22 cellular contexts compared by ENCODE assay signal in genomic region chr3:18434731-18435130, GRCh38. TPM values are rescaled to one million over a fixed set of nuclear protein-coding genes. Genes with fewer than 3 reads are reported as not detected.
DNase-seq lines count a peak whose midpoint lies in the region; ATAC-seq and TF ChIP-seq lines count a peak whose summit lies in the region.
"Had no signal": no experiment of that assay in that cellular context is flagged by ENCODE, and none has a peak within 500 bp of the region (broad histone marks: within the 10 kb centered on the region; RNA-seq: fewer than 3 reads in every experiment).

No MANE protein-coding gene starts in this region.

- no peaks in the 10 kb centered on the region for H3K27me3 Mint-ChIP-seq in T-helper 1 cell treated with Interleukin-12 subunit alpha and Interleukin-12 subunit beta and Interleukin-4 antibody, amounts not matched to agents 30 μg/mL and 1 μg/mL, for 36 hours (ENCODE audit: low read depth)
- H3K27me3 Mint-ChIP-seq in CD4-positive, CD25-positive, alpha-beta regulatory T cell: peaks cover 21% of the 10 kb centered on the region
- H3K27me3 Mint-ChIP-seq in T-helper 17 cell: no peaks in the 10 kb centered on the region

- H3K36me3 ChIP-seq in CD4-positive, CD25-positive, alpha-beta regulatory T cell (ENCODE audit: control insufficient read depth, insufficient read depth, low read length): no peaks in the 10 kb centered on the region
- H3K36me3 ChIP-seq in effector memory CD4-positive, alpha-beta T cell (ENCODE audit: control insufficient read depth, insufficient read depth, low read length): no peaks in the 10 kb centered on the region
- H3K36me3 ChIP-seq in left ventricle myocardium inferior: no peaks in the 10 kb centered on the region
- H3K36me3 ChIP-seq: MG63, neutrophil, upper lobe of left lung had no signal

- peaks cover 27% of the 10 kb centered on the region for H3K4me1 ChIP-seq in CD4-positive, CD25-positive, alpha-beta regulatory T cell (ENCODE audit: control insufficient read depth, insufficient read depth, low read length, poor library complexity, severe bottlenecking)
- peaks cover 19% of the 10 kb centered on the region for H3K4me1 ChIP-seq in effector memory CD4-positive, alpha-beta T cell (ENCODE audit: control insufficient read depth, insufficient read depth, low read length, poor library complexity, severe bottlenecking)
- no peaks in the 10 kb centered on the region for H3K4me1 ChIP-seq in left ventricle myocardium inferior
- H3K4me1 ChIP-seq: Caco-2, psoas muscle, upper lobe of left lung had no signal

- peaks cover 53% of the 10 kb centered on the region for H3K4me1 Mint-ChIP-seq in T-helper 1 cell treated with Interleukin-12 subunit alpha and Interleukin-12 subunit beta and Interleukin-4 antibody, amounts not matched to agents 30 μg/mL and 1 μg/mL, for 36 hours (ENCODE audit: low read depth)
- peaks cover 16 to 68% (median 37%) of the 10 kb centered on the region in 4 donors for H3K4me1 Mint-ChIP-seq in CD4-positive, CD25-positive, alpha-beta regulatory T cell
- H3K4me1 Mint-ChIP-seq in T-helper 17 cell: peaks cover 45% of the 10 kb centered on the region

- peak overlapping the region; percentile 79 for H3K27ac ChIP-seq in CD4-positive, CD25-positive, alpha-beta regulatory T cell (ENCODE audit: insufficient read depth, low read length, poor library complexity, severe bottlenecking)
- peak overlapping the region; percentile 42 for H3K27ac ChIP-seq in effector memory CD4-positive, alpha-beta T cell (ENCODE audit: insufficient read depth, low read length, poor library complexity, severe bottlenecking)
- no peak overlapping the region for H3K27ac ChIP-seq in left ventricle myocardium inferior (replicated peaks)
- H3K27ac ChIP-seq: neutrophil, PC-9, psoas muscle, upper lobe of left lung had no signal

- H3K27me3 ChIP-seq in CD4-positive, CD25-positive, alpha-beta regulatory T cell (ENCODE audit: control insufficient read depth, insufficient read depth, low read length): peaks cover 2% of the 10 kb centered on the region
- H3K27me3 ChIP-seq in effector memory CD4-positive, alpha-beta T cell (replicated peaks; ENCODE audit: control insufficient read depth, insufficient read depth, low read length, poor library complexity, severe bottlenecking): no peaks in the 10 kb centered on the region
- peaks cover 62% of the 10 kb centered on the region for H3K27me3 ChIP-seq in left ventricle myocardium inferior (ENCODE audit: low read depth)
- H3K27me3 ChIP-seq: MG63, neutrophil, upper lobe of left lung had no signal

- no peaks in the 10 kb centered on the region for H3K9me3 ChIP-seq in CD4-positive, CD25-positive, alpha-beta regulatory T cell (ENCODE audit: control insufficient read depth in 2 of 2, low read length in 2 of 2)
- H3K9me3 ChIP-seq in T-helper 17 cell (ENCODE audit: control insufficient read depth, low read length, poor library complexity, severe bottlenecking): no peaks in the 10 kb centered on the region
- H3K9me3 ChIP-seq in effector memory CD4-positive, alpha-beta T cell (ENCODE audit: control insufficient read depth, low read length): no peaks in the 10 kb centered on the region
- no peaks in the 10 kb centered on the region for H3K9me3 ChIP-seq in left ventricle myocardium inferior (replicated peaks)
- H3K9me3 ChIP-seq: Caco-2, MG63, neutrophil, psoas muscle, upper lobe of left lung had no signal

- intact Hi-C loops in left ventricle myocardium inferior (cut with micrococcal nuclease): no loop called here

- TF ChIP-seq CTCF in left ventricle myocardium inferior (IDR thresholded peaks at IDR 0.05; ENCODE audit: borderline replicate concordance): no peak

- peak overlapping the region; percentile 91 for H3K27ac Mint-ChIP-seq in T-helper 1 cell treated with Interleukin-12 subunit alpha and Interleukin-12 subunit beta and Interleukin-4 antibody, amounts not matched to agents 30 μg/mL and 1 μg/mL, for 36 hours
- H3K27ac Mint-ChIP-seq in CD4-positive, CD25-positive, alpha-beta regulatory T cell: peak overlapping the region; percentile 81 to 88 (median 84)
- H3K27ac Mint-ChIP-seq in T-helper 17 cell: peak overlapping the region; percentile 93

- H3K36me3 Mint-ChIP-seq in T-helper 1 cell treated with Interleukin-12 subunit alpha and Interleukin-12 subunit beta and Interleukin-4 antibody, amounts not matched to agents 30 μg/mL and 1 μg/mL, for 36 hours (ENCODE audit: low read depth): peaks cover 75% of the 10 kb centered on the region
- no peaks in the 10 kb centered on the region for H3K36me3 Mint-ChIP-seq in CD4-positive, CD25-positive, alpha-beta regulatory T cell
- peaks cover 2% of the 10 kb centered on the region for H3K36me3 Mint-ChIP-seq in T-helper 17 cell (ENCODE audit: low read depth)

- H3K4me3 Mint-ChIP-seq in T-helper 1 cell treated with Interleukin-12 subunit alpha and Interleukin-12 subunit beta and Interleukin-4 antibody, amounts not matched to agents 30 μg/mL and 1 μg/mL, for 36 hours: peak overlapping the region; percentile 89
- H3K4me3 Mint-ChIP-seq in CD4-positive, CD25-positive, alpha-beta regulatory T cell: peak overlapping the region; percentile 43 to 85 (median 83)
- H3K4me3 Mint-ChIP-seq in T-helper 17 cell: peak overlapping the region; percentile 74

- DNase-seq in T-helper 1 cell (no peak), T-helper 17 cell (no peak), NCI-H2081 (lab: John Stamatoyannopoulos, UW) (no peak), left ventricle myocardium inferior (no peak), middle frontal gyrus (ENCODE audit: extremely low spot score, low spot score) (no peak)
- no peak for DNase-seq in CD4-positive, CD25-positive, alpha-beta regulatory T cell
- no peak for DNase-seq in effector memory CD4-positive, alpha-beta T cell
- DNase-seq: activated CD4-positive, alpha-beta T cell treated with anti-CD3 and anti-CD28 coated beads for 4 hours; Caco-2; GOT3; head of caudate nucleus; kidney glomerular epithelial cell; MG63; NCI-H1417 treated with DMSO at 0.1 percent for 48 hours; NCI-H2107; PC-9; psoas muscle; Right ventricle myocardium superior; upper lobe of left lung had no signal

- no peaks in the 10 kb centered on the region for H3K9me3 Mint-ChIP-seq in T-helper 1 cell treated with Interleukin-12 subunit alpha and Interleukin-12 subunit beta and Interleukin-4 antibody, amounts not matched to agents 30 μg/mL and 1 μg/mL, for 36 hours
- no peaks in the 10 kb centered on the region for H3K9me3 Mint-ChIP-seq in CD4-positive, CD25-positive, alpha-beta regulatory T cell

- ATAC-seq in CD4-positive, CD25-positive, alpha-beta regulatory T cell (ENCODE audit: low read depth in 2 of 2): no peak
- ATAC-seq in T-helper 17 cell: no peak
- ATAC-seq: GM12878, psoas muscle had no signal

- H3K4me3 ChIP-seq in CD4-positive, CD25-positive, alpha-beta regulatory T cell (ENCODE audit: low read depth, low read length): peak overlapping the region; percentile 66
- H3K4me3 ChIP-seq in effector memory CD4-positive, alpha-beta T cell (ENCODE audit: insufficient read depth, low read depth, low read length, poor library complexity, severe bottlenecking): peak overlapping the region; percentile 26
- H3K4me3 ChIP-seq in left ventricle myocardium inferior: no peak overlapping the region
- H3K4me3 ChIP-seq: GM12878, MG63, PC-9, psoas muscle, upper lobe of left lung had no signal

RNA-seq across cellular contexts. Expression of gene SATB1, which starts 9.6 kb away (rescaled TPM):
- total RNA-seq in CD4-positive, CD25-positive, alpha-beta regulatory T cell: 121 TPM
- 10 to 100 TPM; 31.8 to 75.9 (median 52.8) TPM for polyA plus RNA-seq in CD4-positive, CD25-positive, alpha-beta regulatory T cell
- 100 to 1,000 TPM; 208 TPM for total RNA-seq in T-helper 17 cell
- 44.3 TPM for total RNA-seq in left ventricle myocardium inferior
